9 cellular contexts compared by ENCODE assay signal in the genomic region with DNA sequence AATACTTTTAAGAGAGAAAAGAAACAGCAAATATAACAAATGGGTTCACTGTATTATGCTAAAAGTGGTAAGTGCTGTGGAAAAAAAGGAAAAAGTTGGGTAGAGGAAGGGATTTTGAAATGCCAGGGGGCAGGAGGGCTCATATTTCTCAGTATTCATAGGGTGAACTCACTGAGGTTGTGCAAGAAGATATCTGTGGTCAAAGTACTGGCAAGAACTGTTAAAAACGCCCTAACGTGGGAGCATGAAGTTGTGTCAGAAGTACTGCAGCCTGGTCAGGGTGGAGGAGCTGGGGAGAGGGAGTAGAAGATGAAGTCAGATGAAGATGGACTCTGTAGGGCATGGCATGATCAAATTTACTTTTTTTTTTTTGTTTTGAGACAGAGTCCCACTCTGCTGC. TPM values are rescaled to one million over a fixed set of nuclear protein-coding genes. Genes with fewer than 3 reads are reported as not detected.
DNase-seq lines count a peak whose midpoint lies in the region; ATAC-seq and TF ChIP-seq lines count a peak whose summit lies in the region.
"Had no signal": no experiment of that assay in that cellular context is flagged by ENCODE, and none has a peak within 500 bp of the region (broad histone marks: within the 10 kb centered on the region; RNA-seq: fewer than 3 reads in every experiment).

No MANE protein-coding gene starts in this region.

- peak overlapping the region in 1 of 2 donors; percentile 76 for H3K27ac ChIP-seq in left lung

- intact Hi-C loops in left lung (cut with DNase I) = no loop called here

- TF ChIP-seq CTCF in AG04449 (IDR thresholded peaks at IDR 0.05; ENCODE audit: insufficient read depth, low read length, missing control alignments) (no peak), astrocyte of the spinal cord (IDR thresholded peaks at IDR 0.05; ENCODE audit: low read depth, low read length) (no peak), left lung (IDR thresholded peaks at IDR 0.05) (no peak)

- peak; percentile 82 for DNase-seq in AG04449 (ENCODE audit: low read depth, low spot score)
- DNase-seq in Kasumi-1 (lab: John Stamatoyannopoulos, UW) = peak; percentile 93 to 95
- peak; percentile 66 for DNase-seq in astrocyte of the spinal cord (ENCODE audit: low read depth, low spot score)
- peak in 1 of 2 donors; percentile 55 for DNase-seq in left lung

- H3K4me3 ChIP-seq in AG04449 (ENCODE audit: low read depth, low read length) (no peak overlapping the region), astrocyte of the spinal cord (ENCODE audit: low read depth, low read length) (no peak overlapping the region), left lung (no peak overlapping the region)

- CTCF ChIA-PET in AG04449 (lab: Yijun Ruan, JAX) = no interaction called here

- ATAC-seq in left lung (peak; percentile 83), GM21526 (IDR thresholded peaks at IDR 0.05; ENCODE audit: low FRiP score, unreplicated experiment) (no peak), GM19395 (IDR thresholded peaks at IDR 0.05; ENCODE audit: unreplicated experiment) (no peak), HG03354 (IDR thresholded peaks at IDR 0.05; ENCODE audit: poor library complexity, severe bottlenecking, unreplicated experiment) (no peak), HG02759 (IDR thresholded peaks at IDR 0.05; ENCODE audit: unreplicated experiment) (no peak)

- peaks cover 0 to 61% of the 10 kb centered on the region in 2 donors for H3K4me1 ChIP-seq in left lung

- no peaks in the 10 kb centered on the region for H3K27me3 ChIP-seq in left lung

- POLR2A ChIA-PET in AG04449 (lab: Yijun Ruan, JAX) = no interaction called here

- H3K36me3 ChIP-seq in left lung = no peaks in the 10 kb centered on the region

- in situ Hi-C loops in astrocyte of the spinal cord (cut with HindIII; ENCODE audit: low sequenced_read_pairs) = no loop called here

- H3K9me3 ChIP-seq in left lung = no peaks in the 10 kb centered on the region

RNA-seq across cellular contexts. Expression of a gene that starts 31.2 kb away (rescaled TPM):
- 1 to 10 TPM; 1.2 to 1.5 TPM for total RNA-seq in left lung
- total RNA-seq: B cell had no signal
